20 cellular contexts compared by ENCODE assay signal in genomic region chr2:101614127-101614759, GRCh38.
"Had no signal": no experiment of that assay in that cellular context is flagged by ENCODE, and none has a peak within 500 bp of the region (broad histone marks: within the 10 kb centered on the region; RNA-seq: fewer than 3 reads in every experiment).

No MANE protein-coding gene starts in this region.

- H3K27ac Mint-ChIP-seq: nephron progenitor cell had no signal

- H3K27me3 ChIP-seq: dorsolateral prefrontal cortex, thyroid gland, vagina had no signal

- ATAC-seq: left ventricle myocardium superior; lower lobe of right lung; naive thymus-derived CD8-positive, alpha-beta T cell; right cardiac atrium had no signal

- H3K4me1 ChIP-seq: prostate gland, thyroid gland had no signal

- H3K27me3 Mint-ChIP-seq: naive thymus-derived CD8-positive, alpha-beta T cell; stimulated activated naive CD8-positive, alpha-beta T cell treated with anti-CD3 and anti-CD28 coated beads, Interleukin-15, amount 100 ng/mL, for 72 hours had no signal

- DNase-seq: dorsolateral prefrontal cortex; effector CD4-positive, alpha-beta T cell; head of caudate nucleus; hippocampal formation; left ventricle myocardium superior; lower lobe of right lung; naive thymus-derived CD8-positive, alpha-beta T cell; nephron progenitor cell; nucleus accumbens; right cardiac atrium; small intestine; stimulated activated CD4-positive, alpha-beta T cell treated with anti-CD3 and anti-CD28 coated beads, Interleukin-1b, Interleukin-23, amount 100 ng/mL, for 48 hours; stimulated activated CD4-positive, alpha-beta T cell treated with anti-CD3 and anti-CD28 coated beads, Interleukin-4, amount 100 ng/mL, for 1 hour; stimulated activated CD8-positive, alpha-beta memory T cell treated with anti-CD3 and anti-CD28 coated beads, Interleukin-4, amount 100 ng/mL, for 48 hours; stimulated activated naive CD4-positive, alpha-beta T cell; stimulated activated naive CD8-positive, alpha-beta T cell treated with anti-CD3 and anti-CD28 coated beads, Interleukin-15, amount 100 ng/mL, for 72 hours; thyroid gland; trophoblast cell had no signal

- H3K9me3 Mint-ChIP-seq: naive thymus-derived CD8-positive, alpha-beta T cell; stimulated activated naive CD8-positive, alpha-beta T cell treated with anti-CD3 and anti-CD28 coated beads, Interleukin-15, amount 100 ng/mL, for 72 hours had no signal

- H3K4me3 ChIP-seq: dorsolateral prefrontal cortex, lower lobe of right lung, prostate gland, thyroid gland, vagina had no signal

- H3K4me3 Mint-ChIP-seq: naive thymus-derived CD8-positive, alpha-beta T cell; nephron progenitor cell; stimulated activated naive CD8-positive, alpha-beta T cell treated with anti-CD3 and anti-CD28 coated beads, Interleukin-15, amount 100 ng/mL, for 72 hours had no signal

- H3K9me3 ChIP-seq: lower lobe of right lung, prostate gland, thyroid gland, vagina had no signal

- H3K27ac ChIP-seq: lower lobe of right lung, prostate gland, thyroid gland, vagina had no signal

- H3K36me3 Mint-ChIP-seq: naive thymus-derived CD8-positive, alpha-beta T cell had no signal

- H3K36me3 ChIP-seq: lower lobe of right lung, prostate gland, thyroid gland, vagina had no signal
